In the genomic region with DNA sequence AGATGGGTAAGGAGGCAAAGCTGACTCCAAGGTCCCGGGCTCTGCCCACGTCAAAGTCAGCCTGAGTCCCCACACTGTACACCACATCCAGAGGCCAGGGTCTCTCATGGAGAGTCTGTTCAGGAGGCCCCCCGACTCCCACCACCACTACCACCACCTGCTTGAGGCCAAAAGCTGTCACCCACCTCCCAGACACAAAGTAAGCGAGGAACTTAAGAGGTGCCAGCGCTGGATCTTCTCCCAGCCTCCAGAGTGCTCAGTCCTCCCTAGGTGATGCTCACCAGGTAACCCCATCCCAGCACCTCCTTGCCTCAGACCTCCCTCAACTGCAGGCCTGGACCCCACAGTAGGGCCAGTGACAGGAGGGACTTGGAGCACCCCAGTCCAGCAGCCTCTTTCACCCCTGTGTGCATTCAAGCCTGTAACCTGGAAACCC, we compare ENCODE assay signal across 2 cellular contexts.
TF ChIP-seq lines count a peak whose summit lies in the region.

No MANE protein-coding gene starts in this region.

TF ChIP-seq in IMR-90, 13 proteins besides CTCF, POLR2A, EP300 and RAD21:
- TF ChIP-seq RCOR1 (IDR thresholded peaks at IDR 0.05; ENCODE audit: insufficient replicate concordance, low read length) (no peak), BHLHE40 (IDR thresholded peaks at IDR 0.05; ENCODE audit: low read depth, low read length) (no peak), SMC3 (IDR thresholded peaks at IDR 0.05; ENCODE audit: low read depth, low read length) (no peak), MAFK (IDR thresholded peaks at IDR 0.05; ENCODE audit: low read depth, low read length) (no peak), NFE2L2 (IDR thresholded peaks at IDR 0.05; ENCODE audit: low read depth, low read length) (no peak), MXI1 (IDR thresholded peaks at IDR 0.05; ENCODE audit: borderline replicate concordance, low read depth, low read length) (no peak), CEBPB (IDR thresholded peaks at IDR 0.05; ENCODE audit: low read depth, low read length) (no peak), RFX5 (IDR thresholded peaks at IDR 0.05; ENCODE audit: low read depth, low read length) (no peak), MAZ (IDR thresholded peaks at IDR 0.05; ENCODE audit: borderline replicate concordance, low read depth, low read length) (no peak), FOS (IDR thresholded peaks at IDR 0.05; ENCODE audit: low read depth, low read length) (no peak), CHD1 (IDR thresholded peaks at IDR 0.05; ENCODE audit: low read depth, low read length) (no peak)
- TF ChIP-seq, protein P1, sequence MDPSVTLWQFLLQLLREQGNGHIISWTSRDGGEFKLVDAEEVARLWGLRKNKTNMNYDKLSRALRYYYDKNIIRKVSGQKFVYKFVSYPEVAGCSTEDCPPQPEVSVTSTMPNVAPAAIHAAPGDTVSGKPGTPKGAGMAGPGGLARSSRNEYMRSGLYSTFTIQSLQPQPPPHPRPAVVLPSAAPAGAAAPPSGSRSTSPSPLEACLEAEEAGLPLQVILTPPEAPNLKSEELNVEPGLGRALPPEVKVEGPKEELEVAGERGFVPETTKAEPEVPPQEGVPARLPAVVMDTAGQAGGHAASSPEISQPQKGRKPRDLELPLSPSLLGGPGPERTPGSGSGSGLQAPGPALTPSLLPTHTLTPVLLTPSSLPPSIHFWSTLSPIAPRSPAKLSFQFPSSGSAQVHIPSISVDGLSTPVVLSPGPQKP (IDR thresholded peaks at IDR 0.05; ENCODE audit: borderline replicate concordance, low read depth, low read length) = no peak
- TF ChIP-seq, protein P2, sequence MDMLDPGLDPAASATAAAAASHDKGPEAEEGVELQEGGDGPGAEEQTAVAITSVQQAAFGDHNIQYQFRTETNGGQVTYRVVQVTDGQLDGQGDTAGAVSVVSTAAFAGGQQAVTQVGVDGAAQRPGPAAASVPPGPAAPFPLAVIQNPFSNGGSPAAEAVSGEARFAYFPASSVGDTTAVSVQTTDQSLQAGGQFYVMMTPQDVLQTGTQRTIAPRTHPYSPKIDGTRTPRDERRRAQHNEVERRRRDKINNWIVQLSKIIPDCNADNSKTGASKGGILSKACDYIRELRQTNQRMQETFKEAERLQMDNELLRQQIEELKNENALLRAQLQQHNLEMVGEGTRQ (IDR thresholded peaks at IDR 0.05; ENCODE audit: low read depth, low read length) = no peak

TF ChIP-seq in liver, 16 proteins besides CTCF, POLR2A, EP300 and RAD21:
- TF ChIP-seq, protein P3, sequence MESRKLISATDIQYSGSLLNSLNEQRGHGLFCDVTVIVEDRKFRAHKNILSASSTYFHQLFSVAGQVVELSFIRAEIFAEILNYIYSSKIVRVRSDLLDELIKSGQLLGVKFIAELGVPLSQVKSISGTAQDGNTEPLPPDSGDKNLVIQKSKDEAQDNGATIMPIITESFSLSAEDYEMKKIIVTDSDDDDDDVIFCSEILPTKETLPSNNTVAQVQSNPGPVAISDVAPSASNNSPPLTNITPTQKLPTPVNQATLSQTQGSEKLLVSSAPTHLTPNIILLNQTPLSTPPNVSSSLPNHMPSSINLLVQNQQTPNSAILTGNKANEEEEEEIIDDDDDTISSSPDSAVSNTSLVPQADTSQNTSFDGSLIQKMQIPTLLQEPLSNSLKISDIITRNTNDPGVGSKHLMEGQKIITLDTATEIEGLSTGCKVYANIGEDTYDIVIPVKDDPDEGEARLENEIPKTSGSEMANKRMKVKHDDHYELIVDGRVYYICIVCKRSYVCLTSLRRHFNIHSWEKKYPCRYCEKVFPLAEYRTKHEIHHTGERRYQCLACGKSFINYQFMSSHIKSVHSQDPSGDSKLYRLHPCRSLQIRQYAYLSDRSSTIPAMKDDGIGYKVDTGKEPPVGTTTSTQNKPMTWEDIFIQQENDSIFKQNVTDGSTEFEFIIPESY (IDR thresholded peaks at IDR 0.05) = no peak
- TF ChIP-seq FOXA2 (IDR thresholded peaks at IDR 0.05) (no peak), MAX (IDR thresholded peaks at IDR 0.05) (no peak), HNF4A (conservative IDR thresholded peaks at IDR 0.05) (no peak), EGR1 (IDR thresholded peaks at IDR 0.05; ENCODE audit: low read depth in 2 of 2) (no peak), YY1 (IDR thresholded peaks at IDR 0.05) (no peak), FOXA1 (IDR thresholded peaks at IDR 0.05) (no peak), GABPA (IDR thresholded peaks at IDR 0.05 in 1 of 2, conservative IDR thresholded peaks at IDR 0.05 in 1 of 2) (no peak)
- TF ChIP-seq, protein P4, sequence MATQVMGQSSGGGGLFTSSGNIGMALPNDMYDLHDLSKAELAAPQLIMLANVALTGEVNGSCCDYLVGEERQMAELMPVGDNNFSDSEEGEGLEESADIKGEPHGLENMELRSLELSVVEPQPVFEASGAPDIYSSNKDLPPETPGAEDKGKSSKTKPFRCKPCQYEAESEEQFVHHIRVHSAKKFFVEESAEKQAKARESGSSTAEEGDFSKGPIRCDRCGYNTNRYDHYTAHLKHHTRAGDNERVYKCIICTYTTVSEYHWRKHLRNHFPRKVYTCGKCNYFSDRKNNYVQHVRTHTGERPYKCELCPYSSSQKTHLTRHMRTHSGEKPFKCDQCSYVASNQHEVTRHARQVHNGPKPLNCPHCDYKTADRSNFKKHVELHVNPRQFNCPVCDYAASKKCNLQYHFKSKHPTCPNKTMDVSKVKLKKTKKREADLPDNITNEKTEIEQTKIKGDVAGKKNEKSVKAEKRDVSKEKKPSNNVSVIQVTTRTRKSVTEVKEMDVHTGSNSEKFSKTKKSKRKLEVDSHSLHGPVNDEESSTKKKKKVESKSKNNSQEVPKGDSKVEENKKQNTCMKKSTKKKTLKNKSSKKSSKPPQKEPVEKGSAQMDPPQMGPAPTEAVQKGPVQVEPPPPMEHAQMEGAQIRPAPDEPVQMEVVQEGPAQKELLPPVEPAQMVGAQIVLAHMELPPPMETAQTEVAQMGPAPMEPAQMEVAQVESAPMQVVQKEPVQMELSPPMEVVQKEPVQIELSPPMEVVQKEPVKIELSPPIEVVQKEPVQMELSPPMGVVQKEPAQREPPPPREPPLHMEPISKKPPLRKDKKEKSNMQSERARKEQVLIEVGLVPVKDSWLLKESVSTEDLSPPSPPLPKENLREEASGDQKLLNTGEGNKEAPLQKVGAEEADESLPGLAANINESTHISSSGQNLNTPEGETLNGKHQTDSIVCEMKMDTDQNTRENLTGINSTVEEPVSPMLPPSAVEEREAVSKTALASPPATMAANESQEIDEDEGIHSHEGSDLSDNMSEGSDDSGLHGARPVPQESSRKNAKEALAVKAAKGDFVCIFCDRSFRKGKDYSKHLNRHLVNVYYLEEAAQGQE (IDR thresholded peaks at IDR 0.05) = no peak
